Comparison of ENCODE assay signal across 10 cellular contexts in the genomic region with DNA sequence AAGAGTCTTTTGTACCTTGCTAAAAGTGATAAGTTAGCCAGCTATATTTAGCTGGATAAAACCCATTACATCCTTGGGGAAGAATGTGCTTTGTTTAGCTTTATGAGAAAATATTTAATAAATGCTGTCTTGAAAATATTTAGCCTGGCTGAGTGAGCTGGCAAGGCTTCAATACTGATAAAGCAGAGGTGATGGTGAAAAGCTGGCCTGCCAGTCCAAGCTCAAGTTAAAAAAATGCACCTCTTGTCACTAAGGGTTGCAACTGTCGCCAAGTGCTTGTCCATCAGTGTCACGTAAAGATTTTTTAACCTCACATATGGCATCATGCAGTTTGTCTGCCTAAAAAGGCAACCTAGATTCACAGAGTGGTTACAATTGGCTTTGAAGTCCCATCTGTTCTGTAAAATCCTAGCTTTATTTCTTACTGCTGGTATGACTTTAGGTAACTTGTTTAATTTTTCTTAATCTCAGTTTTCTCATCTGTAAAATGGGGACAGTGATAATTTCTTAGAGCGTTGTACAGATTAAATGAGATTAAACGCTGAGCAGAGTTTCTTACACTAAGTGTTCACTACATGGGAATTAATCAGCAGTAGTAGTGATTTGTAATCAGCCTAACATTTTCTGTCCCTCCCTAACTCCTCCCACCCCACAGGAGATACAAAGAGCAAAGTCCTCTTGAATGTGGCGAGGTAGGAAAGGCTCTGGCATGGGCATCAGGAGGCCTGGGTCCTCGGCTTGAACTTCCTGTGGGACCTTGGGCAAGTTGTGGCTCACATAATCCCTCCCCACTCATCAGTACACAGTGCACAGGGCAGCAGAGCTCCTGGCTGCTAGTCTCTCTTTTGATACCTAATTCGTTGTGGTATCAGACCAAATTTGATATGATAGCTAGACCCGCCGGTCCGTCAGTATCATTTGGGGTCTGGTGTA. TPM values are rescaled to one million over a fixed set of nuclear protein-coding genes. Genes with fewer than 3 reads are reported as not detected.
DNase-seq lines count a peak whose midpoint lies in the region; ATAC-seq, FAIRE-seq and TF ChIP-seq lines count a peak whose summit lies in the region.
"Had no signal": no experiment of that assay in that cellular context is flagged by ENCODE, and none has a peak within 500 bp of the region (broad histone marks: within the 10 kb centered on the region; RNA-seq: fewer than 3 reads in every experiment).

No MANE protein-coding gene starts in this region.

- CTCF ChIA-PET in K562 (lab: Yijun Ruan, JAX; ENCODE audit: low intra/inter-chr PET ratio) = no interaction called here
- CTCF ChIA-PET in PC-3 (lab: Charles Lee) = no interaction called here

- H3K36me3 ChIP-seq in K562 (ENCODE audit: control insufficient read depth, insufficient read depth, low read length) (no peaks in the 10 kb centered on the region), left lung (no peaks in the 10 kb centered on the region), PC-3 (ENCODE audit: low read depth, low read length) (no peaks in the 10 kb centered on the region), smooth muscle cell (ENCODE audit: low read depth) (no peaks in the 10 kb centered on the region)

- WGBS in K562 (ENCODE audit: insufficient coverage, low coverage, missing lambda C conversion rate) = 15% methylated on average over 10 of the region's 10 CpGs
- WGBS in smooth muscle cell (ENCODE audit: low lambda C conversion rate) = 94% methylated on average over 10 of the region's 10 CpGs

- intact Hi-C loops in K562 (cut with micrococcal nuclease) = no loop called here
- intact Hi-C loops in left lung (cut with DNase I) = no loop called here
- intact Hi-C loops in PC-3 (cut with micrococcal nuclease) = no loop called here

- TF ChIP-seq EP300 in K562 (IDR thresholded peaks at IDR 0.05; ENCODE audit: low read length) = no peak

- no peak for FAIRE-seq in K562 (lab: Jason Lieb, UNC)

- TF ChIP-seq POLR2A in K562 (conservative IDR thresholded peaks at IDR 0.05) = no peak

- no peaks in the 10 kb centered on the region for H3K9me2 ChIP-seq in PC-3 (replicated peaks; ENCODE audit: low read length)

- no peak for TF ChIP-seq CTCF in K562 (IDR thresholded peaks at IDR 0.05 in 2 of 3, conservative IDR thresholded peaks at IDR 0.05 in 1 of 3; ENCODE audit: insufficient read depth in 2 of 3, low read depth in 1 of 3, low read length in 3 of 3)
- TF ChIP-seq CTCF in left lung (IDR thresholded peaks at IDR 0.05) = no peak
- TF ChIP-seq CTCF in PC-3 (conservative IDR thresholded peaks at IDR 0.05; ENCODE audit: low read depth, low read length) = no peak
- TF ChIP-seq CTCF in smooth muscle cell (IDR thresholded peaks at IDR 0.05; ENCODE audit: borderline replicate concordance, insufficient read depth, poor library complexity, severe bottlenecking) = no peak

- in situ Hi-C loops in K562 (cut with MboI) = no loop called here

- no peak for TF ChIP-seq RAD21 in K562 (CRISPR knock-in tag; conservative IDR thresholded peaks at IDR 0.05 in 1 of 2, IDR thresholded peaks at IDR 0.05 in 1 of 2)

- H3K9ac ChIP-seq in K562 (ENCODE audit: insufficient read depth in 1 of 2, low read depth in 2 of 2, low read length in 2 of 2) (no peak overlapping the region), PC-3 (ENCODE audit: low read length) (no peak overlapping the region), smooth muscle cell (ENCODE audit: low read depth) (no peak overlapping the region)

- H3K79me2 ChIP-seq in K562 (ENCODE audit: control insufficient read depth, insufficient read depth, low read length) (no peaks in the 10 kb centered on the region), PC-3 (ENCODE audit: low read length) (no peaks in the 10 kb centered on the region), smooth muscle cell (ENCODE audit: low read depth) (peaks cover 7% of the 10 kb centered on the region)

- H3K4me3 ChIP-seq in K562 (no peak overlapping the region), left lung (no peak overlapping the region), PC-3 (ENCODE audit: low read length) (no peak overlapping the region), smooth muscle cell (no peak overlapping the region)

- H3K9me3 ChIP-seq in K562 (replicated peaks; ENCODE audit: control insufficient read depth, insufficient read depth, low read depth, low read length) (no peaks in the 10 kb centered on the region), left lung (no peaks in the 10 kb centered on the region), PC-3 (ENCODE audit: low read length) (no peaks in the 10 kb centered on the region), smooth muscle cell (replicated peaks; ENCODE audit: low read depth) (no peaks in the 10 kb centered on the region)

- DNase-seq in HCEC 1CT = peak; percentile 34
- no peak for DNase-seq in K562 (ENCODE audit: extremely low read depth in 1 of 4, low spot score in 3 of 4)
- no peak for DNase-seq in left lung
- no peak for DNase-seq in substantia nigra (lab: John Stamatoyannopoulos, UW)
- DNase-seq in NCI-H1105 (lab: John Stamatoyannopoulos, UW) = no peak
- DNase-seq in PC-3 = no peak
- no peak for DNase-seq in smooth muscle cell (lab: John Stamatoyannopoulos, UW; ENCODE audit: unreplicated experiment)
- DNase-seq: activated T-cell treated with anti-CD3 and anti-CD28 coated beads, Interleukin-2, amount 50 U/mL, for 48 hours; head of caudate nucleus; stimulated activated CD4-positive, alpha-beta T cell treated with anti-CD3 and anti-CD28 coated beads, Interleukin-4, amount 100 ng/mL, for 24 hours had no signal

- H2AFZ ChIP-seq in K562 (ENCODE audit: low read depth, low read length) (no peak overlapping the region), PC-3 (ENCODE audit: low read length) (no peak overlapping the region), smooth muscle cell (ENCODE audit: low read depth) (no peak overlapping the region)

- H3K4me1 ChIP-seq in K562 (replicated peaks in 1 of 2; ENCODE audit: control insufficient read depth in 2 of 2, insufficient read depth in 2 of 2, low read length in 2 of 2) (no peaks in the 10 kb centered on the region; a peak in 1 of 5 replicates), left lung (peaks cover 56 to 75% of the 10 kb centered on the region in 2 donors), PC-3 (ENCODE audit: insufficient read depth, low read length) (no peaks in the 10 kb centered on the region), smooth muscle cell (ENCODE audit: low read depth) (peaks cover 23% of the 10 kb centered on the region)

- no peak overlapping the region for H3K4me2 ChIP-seq in K562 (ENCODE audit: insufficient read depth, low read length)
- H3K4me2 ChIP-seq in PC-3 (ENCODE audit: low read length) = no peak overlapping the region
- H3K4me2 ChIP-seq in smooth muscle cell = no peak overlapping the region

- POLR2A ChIA-PET in K562 (lab: Yijun Ruan, JAX) (no interaction called here), PC-3 (lab: Charles Lee; ENCODE audit: unreplicated experiment) (no interaction called here)

- H3F3A ChIP-seq in PC-3 (ENCODE audit: low read length, unreplicated experiment) (no peaks in the 10 kb centered on the region), smooth muscle cell (ENCODE audit: low read depth) (no peaks in the 10 kb centered on the region)

- no peaks in the 10 kb centered on the region for H4K20me1 ChIP-seq in K562 (replicated peaks; ENCODE audit: control insufficient read depth, insufficient read depth, low read length)
- no peaks in the 10 kb centered on the region for H4K20me1 ChIP-seq in PC-3 (ENCODE audit: low read length)
- H4K20me1 ChIP-seq in smooth muscle cell (ENCODE audit: low read depth) = peaks cover 12% of the 10 kb centered on the region

- H3K27me3 ChIP-seq in K562 (ENCODE audit: control insufficient read depth in 2 of 2, insufficient read depth in 2 of 2, low read length in 2 of 2) = no peaks in the 10 kb centered on the region; a peak in 1 of 5 replicates
- no peaks in the 10 kb centered on the region for H3K27me3 ChIP-seq in left lung
- no peaks in the 10 kb centered on the region for H3K27me3 ChIP-seq in PC-3 (ENCODE audit: low read length)
- no peaks in the 10 kb centered on the region for H3K27me3 ChIP-seq in smooth muscle cell (ENCODE audit: low read depth)

- no peak for ATAC-seq in K562
- peak; percentile 48 for ATAC-seq in left lung
- ATAC-seq in PC-3 = no peak

- H3K27ac ChIP-seq in K562 (ENCODE audit: extremely low read depth, low read depth, low read length) = no peak overlapping the region
- peak overlapping the region; percentile 66 to 76 for H3K27ac ChIP-seq in left lung
- peak overlapping the region; percentile 2 for H3K27ac ChIP-seq in substantia nigra (ENCODE audit: low read depth, low read length, poor library complexity, severe bottlenecking)
- no peak overlapping the region for H3K27ac ChIP-seq in PC-3 (ENCODE audit: low read length)
- no peak overlapping the region for H3K27ac ChIP-seq in smooth muscle cell (ENCODE audit: low read depth)

- no TSS peak for BruUV-seq in K562 (replicated peaks; lab: Mats Ljungman, UMichigan)
- BruUV-seq in PC-3 (replicated peaks; lab: Mats Ljungman, UMichigan) = no TSS peak

- no peaks in the 10 kb centered on the region for H3K9me1 ChIP-seq in K562 (ENCODE audit: control insufficient read depth, insufficient read depth, low read length)

TF ChIP-seq in K562, 482 proteins besides CTCF, POLR2A, EP300 and RAD21:
- TF ChIP-seq NR2F6 (CRISPR knock-in tag; IDR thresholded peaks at IDR 0.05) = no peak
- peak; percentile 81 for TF ChIP-seq RBM25 (IDR thresholded peaks at IDR 0.05; ENCODE audit: low read depth, low read length, severe bottlenecking)
- peak; percentile 19; the same call in 1 of the 2 replicates for TF ChIP-seq BCOR (IDR thresholded peaks at IDR 0.05)

RNA-seq across cellular contexts. Expression of a gene that starts 48.7 kb away (rescaled TPM):
- total RNA-seq in K562 (2011; cell fraction: chromatin; rRNA removed; ENCODE audit: low replicate concordance) = 5.6 and 13.8 TPM in 2 replicates
- 1.5 and 2.1 TPM in 2 replicates for total RNA-seq in K562 (2011; cell fraction: nucleolus; rRNA removed)
- total RNA-seq in K562 (2011; cell fraction: nucleoplasm; rRNA removed) = 3.5 and 5.3 TPM in 2 replicates
- total RNA-seq in K562 (2014; rRNA removed) (4.8 and 5.2 TPM in 2 replicates), K562 (2014; rRNA removed; fragmentation: Illumina TruSeq; extraction: Trizol) (5.4 and 7.1 TPM in 2 replicates), K562 (2015; rRNA removed; fragmentation: Illumina TruSeq; extraction: Trizol) (7.2 and 9.7 TPM in 2 replicates), K562 (2021) (7.2 and 9.2 TPM in 2 replicates), left lung (10 to 100 TPM; 70.9 to 89.4 TPM), PC-3 (2014; rRNA removed) (1.7 and 1.8 TPM in 2 replicates), smooth muscle cell (33.2 and 63.6 TPM in 2 replicates)
- polyA plus RNA-seq in K562 (2011; rRNA removed) (1.9 and 2.5 TPM in 2 replicates), K562 (2014; fragmentation: Illumina TruSeq; extraction: Trizol) (5.1 and 8.0 TPM in 2 replicates), K562 (2014; fragmentation: Nextera tagmentation; extraction: Ambion mirVana) (1 to 10 TPM; 1.1 to 1.8 TPM), K562 (2014; rRNA removed) (2.4 and 3.9 TPM in 2 replicates), smooth muscle cell (5.3 and 7.5 TPM in 2 replicates)
- polyA plus RNA-seq in K562 (2011; cell fraction: cytosol; rRNA removed) = 0.55 and 1.0 TPM in 2 replicates
- 3.6 and 3.9 TPM in 2 replicates for polyA plus RNA-seq in K562 (2011; cell fraction: nucleus; rRNA removed)
- polyA plus RNA-seq in K562 (2012) = 5.4 and 6.2 TPM in 2 replicates
- polyA minus RNA-seq in K562 (2011; rRNA and poly(A)+ RNA removed) = 7.3 and 8.4 TPM in 2 replicates
- 3.5 and 6.9 TPM in 2 replicates for polyA minus RNA-seq in K562 (2011; cell fraction: cytosol; rRNA and poly(A)+ RNA removed)
- polyA minus RNA-seq in K562 (2011; cell fraction: nucleus; rRNA and poly(A)+ RNA removed) = 5.7 and 11.1 TPM in 2 replicates

Comparison
In these comparisons a context has a peak if more than half of its experiments do, and no peak if none do; other contexts are left out.
1. H3K27ac ChIP-seq: peak in left lung (2 of 2) and substantia nigra (single experiment); none in K562 (single experiment), PC-3 (single experiment) and smooth muscle cell (single experiment).